In the genomic region with DNA sequence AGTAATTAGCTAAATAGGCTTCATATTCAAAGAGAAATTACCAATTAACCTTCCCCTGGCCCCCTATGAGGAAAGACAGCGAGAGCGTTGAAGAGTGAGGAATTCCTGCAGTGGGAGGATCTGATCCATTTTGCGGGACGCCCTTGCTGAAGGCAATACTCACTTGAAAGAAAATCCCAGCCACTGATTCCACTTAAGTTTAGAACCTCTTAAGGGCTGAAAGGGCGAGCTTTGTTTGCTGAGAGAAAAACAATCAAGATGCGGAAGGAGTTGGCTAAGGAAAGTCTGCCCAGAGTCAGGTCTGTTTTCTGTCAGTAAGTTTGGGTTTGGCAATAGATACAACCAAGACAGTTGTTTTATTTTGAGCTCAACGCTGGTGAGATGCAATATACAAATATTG, we compare ENCODE assay signal across 1 cellular context.
TF ChIP-seq lines count a peak whose summit lies in the region.

No MANE protein-coding gene starts in this region.

TF ChIP-seq in GM23338, 12 proteins besides CTCF, POLR2A, EP300 and RAD21:
- TF ChIP-seq NANOG (IDR thresholded peaks at IDR 0.05; ENCODE audit: borderline replicate concordance) (no peak), STAT1 (IDR thresholded peaks at IDR 0.05; ENCODE audit: unreplicated experiment) (no peak), ZNF331 (CRISPR knock-in tag; IDR thresholded peaks at IDR 0.05; ENCODE audit: low read depth) (no peak)
- TF ChIP-seq, protein P1, sequence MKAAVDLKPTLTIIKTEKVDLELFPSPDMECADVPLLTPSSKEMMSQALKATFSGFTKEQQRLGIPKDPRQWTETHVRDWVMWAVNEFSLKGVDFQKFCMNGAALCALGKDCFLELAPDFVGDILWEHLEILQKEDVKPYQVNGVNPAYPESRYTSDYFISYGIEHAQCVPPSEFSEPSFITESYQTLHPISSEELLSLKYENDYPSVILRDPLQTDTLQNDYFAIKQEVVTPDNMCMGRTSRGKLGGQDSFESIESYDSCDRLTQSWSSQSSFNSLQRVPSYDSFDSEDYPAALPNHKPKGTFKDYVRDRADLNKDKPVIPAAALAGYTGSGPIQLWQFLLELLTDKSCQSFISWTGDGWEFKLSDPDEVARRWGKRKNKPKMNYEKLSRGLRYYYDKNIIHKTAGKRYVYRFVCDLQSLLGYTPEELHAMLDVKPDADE (IDR thresholded peaks at IDR 0.05), result no peak
- TF ChIP-seq, protein P2, sequence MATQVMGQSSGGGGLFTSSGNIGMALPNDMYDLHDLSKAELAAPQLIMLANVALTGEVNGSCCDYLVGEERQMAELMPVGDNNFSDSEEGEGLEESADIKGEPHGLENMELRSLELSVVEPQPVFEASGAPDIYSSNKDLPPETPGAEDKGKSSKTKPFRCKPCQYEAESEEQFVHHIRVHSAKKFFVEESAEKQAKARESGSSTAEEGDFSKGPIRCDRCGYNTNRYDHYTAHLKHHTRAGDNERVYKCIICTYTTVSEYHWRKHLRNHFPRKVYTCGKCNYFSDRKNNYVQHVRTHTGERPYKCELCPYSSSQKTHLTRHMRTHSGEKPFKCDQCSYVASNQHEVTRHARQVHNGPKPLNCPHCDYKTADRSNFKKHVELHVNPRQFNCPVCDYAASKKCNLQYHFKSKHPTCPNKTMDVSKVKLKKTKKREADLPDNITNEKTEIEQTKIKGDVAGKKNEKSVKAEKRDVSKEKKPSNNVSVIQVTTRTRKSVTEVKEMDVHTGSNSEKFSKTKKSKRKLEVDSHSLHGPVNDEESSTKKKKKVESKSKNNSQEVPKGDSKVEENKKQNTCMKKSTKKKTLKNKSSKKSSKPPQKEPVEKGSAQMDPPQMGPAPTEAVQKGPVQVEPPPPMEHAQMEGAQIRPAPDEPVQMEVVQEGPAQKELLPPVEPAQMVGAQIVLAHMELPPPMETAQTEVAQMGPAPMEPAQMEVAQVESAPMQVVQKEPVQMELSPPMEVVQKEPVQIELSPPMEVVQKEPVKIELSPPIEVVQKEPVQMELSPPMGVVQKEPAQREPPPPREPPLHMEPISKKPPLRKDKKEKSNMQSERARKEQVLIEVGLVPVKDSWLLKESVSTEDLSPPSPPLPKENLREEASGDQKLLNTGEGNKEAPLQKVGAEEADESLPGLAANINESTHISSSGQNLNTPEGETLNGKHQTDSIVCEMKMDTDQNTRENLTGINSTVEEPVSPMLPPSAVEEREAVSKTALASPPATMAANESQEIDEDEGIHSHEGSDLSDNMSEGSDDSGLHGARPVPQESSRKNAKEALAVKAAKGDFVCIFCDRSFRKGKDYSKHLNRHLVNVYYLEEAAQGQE (IDR thresholded peaks at IDR 0.05; ENCODE audit: unreplicated experiment), result no peak
